17 cellular contexts compared by ENCODE assay signal in genomic region chr15:39631357-39631756, GRCh38. TPM values are rescaled to one million over a fixed set of nuclear protein-coding genes. Genes with fewer than 3 reads are reported as not detected.
A peak's percentile ranks its signal among the peaks of the same experiment; 100 is the strongest.
DNase-seq lines count a peak whose midpoint lies in the region; FAIRE-seq and TF ChIP-seq lines count a peak whose summit lies in the region.
"Had no signal": no experiment of that assay in that cellular context is flagged by ENCODE, and none has a peak within 500 bp of the region (broad histone marks: within the 10 kb centered on the region; RNA-seq: fewer than 3 reads in every experiment).

No MANE protein-coding gene starts in this region.

- POLR2A ChIA-PET in activated CD4-positive, alpha-beta T cell treated with anti-CD3 and anti-CD28 coated beads, Interleukin-2, amount 10 ng/mL, durations not matched to agents 7 days and 5 days (lab: Charles Lee), result no interaction called here

- FAIRE-seq in urothelium cell line (lab: Jason Lieb, UNC), result no peak
- FAIRE-seq: GM12891 had no signal

- H3K27me3 Mint-ChIP-seq in activated CD4-positive, alpha-beta T cell treated with anti-CD3 and anti-CD28 coated beads, Interleukin-2, amount 10 ng/mL, durations not matched to agents 7 days and 5 days, result peaks cover 9% of the 10 kb centered on the region

- peak; percentile 35 for DNase-seq in stimulated activated CD4-positive, alpha-beta T cell treated with anti-CD3 and anti-CD28 coated beads, Interleukin-2, amount 100 ng/mL, for 4 hours (ENCODE audit: low read depth)
- no peak for DNase-seq in stimulated activated CD4-positive, alpha-beta T cell treated with anti-CD3 and anti-CD28 coated beads, Interleukin-1b, Interleukin-23, amount 100 ng/mL, for 48 hours
- no peak for DNase-seq in activated CD4-positive, alpha-beta T cell treated with anti-CD3 and anti-CD28 coated beads, Interleukin-2, amount 10 ng/mL, durations not matched to agents 7 days and 5 days
- DNase-seq in choroid plexus epithelial cell (ENCODE audit: low read depth), result peak; percentile 83
- DNase-seq in urothelium cell line (ENCODE audit: low spot score), result peak; percentile 42
- DNase-seq in midbrain (lab: John Stamatoyannopoulos, UW), result no peak
- DNase-seq in NCI-H2171 (lab: John Stamatoyannopoulos, UW), result no peak
- DNase-seq in SK-N-DZ (ENCODE audit: low spot score), result no peak
- DNase-seq: AML-193, colonic mucosa, DMS79 treated with DMSO at 0.1 percent for 48 hours, KG1, NCI-H1694 treated with DMSO at 0.1 percent for 48 hours, NCI-H748 treated with DMSO at 0.1 percent for 48 hours, SHP77 treated with DMSO at 0.1 percent for 48 hours had no signal

- H3K36me3 Mint-ChIP-seq in activated CD4-positive, alpha-beta T cell treated with anti-CD3 and anti-CD28 coated beads, Interleukin-2, amount 10 ng/mL, durations not matched to agents 7 days and 5 days (ENCODE audit: low read depth), result peaks cover 38% of the 10 kb centered on the region
- H3K36me3 Mint-ChIP-seq: memory B cell had no signal

- CTCF ChIA-PET in activated CD4-positive, alpha-beta T cell treated with anti-CD3 and anti-CD28 coated beads, Interleukin-2, amount 10 ng/mL, durations not matched to agents 7 days and 5 days (lab: Charles Lee), result interaction anchor here (0.5 to 0.6 kb wide), 2 partner anchors 26 to 1798 kb away, joined by 3 read pairs; no protein-coding TSS in a partner anchor

- TF ChIP-seq CTCF in choroid plexus epithelial cell (conservative IDR thresholded peaks at IDR 0.05; ENCODE audit: low read depth, low read length), result peak; percentile 35

- H3K9me3 Mint-ChIP-seq in activated CD4-positive, alpha-beta T cell treated with anti-CD3 and anti-CD28 coated beads, Interleukin-2, amount 10 ng/mL, durations not matched to agents 7 days and 5 days, result peaks cover 26% of the 10 kb centered on the region
- H3K9me3 Mint-ChIP-seq: memory B cell had no signal

- peak overlapping the region; percentile 91 for H3K27ac Mint-ChIP-seq in activated CD4-positive, alpha-beta T cell treated with anti-CD3 and anti-CD28 coated beads, Interleukin-2, amount 10 ng/mL, durations not matched to agents 7 days and 5 days
- H3K27ac Mint-ChIP-seq: memory B cell had no signal

- peaks cover 50% of the 10 kb centered on the region for H3K4me1 Mint-ChIP-seq in activated CD4-positive, alpha-beta T cell treated with anti-CD3 and anti-CD28 coated beads, Interleukin-2, amount 10 ng/mL, durations not matched to agents 7 days and 5 days

- H3K4me3 ChIP-seq in choroid plexus epithelial cell (ENCODE audit: low read depth, low read length), result no peak overlapping the region
- H3K4me3 ChIP-seq: colonic mucosa had no signal

- no peak overlapping the region for H3K4me3 Mint-ChIP-seq in activated CD4-positive, alpha-beta T cell treated with anti-CD3 and anti-CD28 coated beads, Interleukin-2, amount 10 ng/mL, durations not matched to agents 7 days and 5 days
- H3K4me3 Mint-ChIP-seq: memory B cell had no signal

RNA-seq across cellular contexts. Expression of gene THBS1, which starts 50.5 kb away (rescaled TPM):
- 1 to 10 TPM in 1 of 2 experiments, under 1 TPM in 1; 0.40 to 1.1 TPM for total RNA-seq in activated CD4-positive, alpha-beta T cell treated with anti-CD3 and anti-CD28 coated beads, Interleukin-2, amount 10 ng/mL, durations not matched to agents 7 days and 5 days
- 0.24 TPM in 1 of 2 replicates, not detected in the other for polyA plus RNA-seq in SK-N-DZ (2014; cell fraction: cytosol; rRNA removed)
- not detected in 2 replicates for polyA plus RNA-seq in SK-N-DZ (2014; cell fraction: nucleus; rRNA removed)

Comparison
In these comparisons a context has a peak if more than half of its experiments do, and no peak if none do; other contexts are left out.
1. DNase-seq: peak in stimulated activated CD4-positive, alpha-beta T cell treated with anti-CD3 and anti-CD28 coated beads, Interleukin-2, amount 100 ng/mL, for 4 hours (single experiment), choroid plexus epithelial cell (single experiment) and urothelium cell line (single experiment); none in stimulated activated CD4-positive, alpha-beta T cell treated with anti-CD3 and anti-CD28 coated beads, Interleukin-1b, Interleukin-23, amount 100 ng/mL, for 48 hours (single experiment), activated CD4-positive, alpha-beta T cell treated with anti-CD3 and anti-CD28 coated beads, Interleukin-2, amount 10 ng/mL, durations not matched to agents 7 days and 5 days (single experiment), midbrain (single experiment), NCI-H2171 (single experiment) and SK-N-DZ (single experiment).